39 cellular contexts compared by ENCODE assay signal in the genomic region with DNA sequence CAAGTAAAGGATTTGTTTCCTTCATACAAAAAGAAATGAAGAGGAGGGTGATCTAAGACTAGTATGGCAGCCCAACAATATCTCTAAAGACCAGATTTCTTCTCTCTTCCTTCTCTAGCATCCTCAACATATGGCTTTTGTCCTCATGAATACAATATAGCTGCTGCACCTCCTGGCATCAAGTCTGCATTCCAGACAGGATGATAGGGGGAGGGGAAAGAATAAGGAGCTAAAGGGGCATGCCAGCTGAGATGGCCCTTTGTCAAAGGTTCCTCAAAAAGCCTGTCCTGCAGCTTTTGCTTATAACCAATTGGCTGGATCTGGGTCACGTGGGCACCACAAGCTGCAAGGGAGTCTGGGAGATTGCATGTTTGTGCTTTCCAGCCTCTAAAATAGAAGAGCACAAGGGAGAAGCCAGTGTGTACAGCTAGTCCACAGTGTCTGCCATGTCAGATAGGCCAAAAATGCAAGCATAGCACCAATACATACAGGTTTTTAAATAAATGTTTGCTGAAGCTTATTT.
"Had no signal": no experiment of that assay in that cellular context is flagged by ENCODE, and none has a peak within 500 bp of the region (broad histone marks: within the 10 kb centered on the region; RNA-seq: fewer than 3 reads in every experiment).

No MANE protein-coding gene starts in this region.

- DNase-seq: activated effector memory CD4-positive, alpha-beta T cell treated with anti-CD3 and anti-CD28 coated beads, Interleukin-2, amount 50 U/mL, for 16 hours; activated effector memory CD4-positive, alpha-beta T cell treated with Interleukin-2 at 50 U/mL for 16 hours; activated gamma-delta T cell; activated gamma-delta T cell treated with Interleukin-2 at 50 U/mL for 16 hours; activated naive CD4-positive, alpha-beta T cell; activated naive CD4-positive, alpha-beta T cell treated with anti-CD3 and anti-CD28 coated beads for 36 hours; activated naive CD4-positive, alpha-beta T cell treated with anti-CD3 and anti-CD28 coated beads, Interleukin-2, amount 10 ng/mL, durations not matched to agents 7 days and 5 days; activated naive CD4-positive, alpha-beta T cell treated with anti-CD3 and anti-CD28 coated beads, Interleukin-2, amount 50 U/mL, for 16 hours; activated naive CD4-positive, alpha-beta T cell treated with Interleukin-2 at 50 U/mL for 16 hours; activated naive CD8-positive, alpha-beta T cell treated with anti-CD3 and anti-CD28 coated beads for 36 hours; activated naive CD8-positive, alpha-beta T cell treated with anti-CD3 and anti-CD28 coated beads, Interleukin-2, amount 10 ng/mL, durations not matched to agents 7 days and 5 days; activated T-cell treated with anti-CD3 and anti-CD28 coated beads, Interleukin-2, amount 50 U/mL, for 1 hour; activated T-cell treated with anti-CD3 and anti-CD28 coated beads, Interleukin-2, amount 50 U/mL, for 24 hours; activated T-cell treated with anti-CD3 and anti-CD28 coated beads, Interleukin-2, amount 50 U/mL, for 4 hours; activated T-cell treated with anti-CD3 and anti-CD28 coated beads, Interleukin-2, amount 50 U/mL, for 48 hours; activated T-cell treated with anti-CD3 and anti-CD28 coated beads, Interleukin-2, amount 50 U/mL, for 72 hours; adrenal gland; amniotic stem cell; amygdala; anterior cingulate cortex; aorta; body of pancreas; brain microvascular endothelial cell; caudate nucleus; central memory CD4-positive, alpha-beta T cell; cerebellar nuclear complex had no signal

- H3K9me3 ChIP-seq: adrenal gland, ascending aorta, body of pancreas had no signal

- H3K27ac Mint-ChIP-seq: activated naive CD4-positive, alpha-beta T cell treated with anti-CD3 and anti-CD28 coated beads for 36 hours; activated naive CD4-positive, alpha-beta T cell treated with anti-CD3 and anti-CD28 coated beads, Interleukin-2, amount 10 ng/mL, durations not matched to agents 7 days and 5 days; activated naive CD4-positive, alpha-beta T cell treated with anti-CD3 and anti-CD28 coated beads, Interleukin-2, amount 50 U/mL, for 24 hours; activated naive CD4-positive, alpha-beta T cell treated with anti-CD3 and anti-CD28 coated beads, Interleukin-2, amount 50 U/mL, for 72 hours; activated naive CD8-positive, alpha-beta T cell; activated naive CD8-positive, alpha-beta T cell treated with anti-CD3 and anti-CD28 coated beads for 36 hours; activated naive CD8-positive, alpha-beta T cell treated with anti-CD3 and anti-CD28 coated beads, Interleukin-2, amount 10 ng/mL, durations not matched to agents 7 days and 5 days; activated T-cell treated with anti-CD3 and anti-CD28 coated beads, Interleukin-2, amount 50 U/mL, for 24 hours; activated T-cell treated with anti-CD3 and anti-CD28 coated beads, Interleukin-2, amount 50 U/mL, for 72 hours; activated T-helper 1 cell treated with anti-CD3 and anti-CD28 coated beads, Interleukin-12 subunit alpha, Interleukin-12 subunit beta, Interleukin-2, Interleukin-4 antibody, amounts not matched to agents 30 ng/mL and 10 ng/mL and 1 ng/mL, durations not matched to agents 14 hours and 24 hours and 36 hours; activated T-helper 17 cell treated with anti-CD3 and anti-CD28 coated beads, Interleukin-2, amount 50 U/mL, for 72 hours; activated T-helper 2 cell treated with anti-CD3 and anti-CD28 coated beads, Interferon-gamma antibody, Interleukin-2, Interleukin-4, amounts not matched to agents 10 μg/mL and 5 μg/mL and 100 μg/mL, durations not matched to agents 14 hours and 24 hours and 36 hours had no signal

- ATAC-seq: activated naive CD4-positive, alpha-beta T cell treated with anti-CD3 and anti-CD28 coated beads, Interleukin-2, amount 50 U/mL, for 72 hours; activated T-cell treated with anti-CD3 and anti-CD28 coated beads, Interleukin-2, amount 50 U/mL, for 4 hours; activated T-helper 17 cell treated with anti-CD3 and anti-CD28 coated beads, Interleukin-2, amount 50 U/mL, for 72 hours; body of pancreas had no signal

- H3K4me3 ChIP-seq: adrenal gland, ascending aorta, body of pancreas, breast epithelium, cardiac muscle cell had no signal

- H3K4me1 Mint-ChIP-seq: activated T-helper 17 cell treated with anti-CD3 and anti-CD28 coated beads, Interleukin-2, amount 50 U/mL, for 72 hours; central memory CD8-positive, alpha-beta T cell had no signal

- H3K27me3 ChIP-seq: adrenal gland, ascending aorta, body of pancreas, brain microvascular endothelial cell, cardiac muscle cell had no signal

- H3K36me3 Mint-ChIP-seq: activated naive CD4-positive, alpha-beta T cell treated with anti-CD3 and anti-CD28 coated beads, Interleukin-2, amount 50 U/mL, for 24 hours; activated naive CD8-positive, alpha-beta T cell; activated naive CD8-positive, alpha-beta T cell treated with anti-CD3 and anti-CD28 coated beads for 36 hours; brain had no signal

- H3K36me3 ChIP-seq: adrenal gland, ascending aorta, brain microvascular endothelial cell, breast epithelium, cardiac muscle cell had no signal

- FAIRE-seq: bronchial epithelial cell, colon had no signal

- H3K27me3 Mint-ChIP-seq: activated naive CD4-positive, alpha-beta T cell treated with anti-CD3 and anti-CD28 coated beads, Interleukin-2, amount 50 U/mL, for 24 hours; activated naive CD8-positive, alpha-beta T cell; activated naive CD8-positive, alpha-beta T cell treated with anti-CD3 and anti-CD28 coated beads for 36 hours; activated naive CD8-positive, alpha-beta T cell treated with anti-CD3 and anti-CD28 coated beads, Interleukin-2, amount 10 ng/mL, durations not matched to agents 7 days and 5 days; activated T-helper 17 cell treated with anti-CD3 and anti-CD28 coated beads, Interleukin-2, amount 50 U/mL, for 72 hours; central memory CD8-positive, alpha-beta T cell had no signal

- H3K27ac ChIP-seq: adrenal gland, ascending aorta, body of pancreas, brain microvascular endothelial cell, breast epithelium, cardiac muscle cell had no signal

- H3K9me3 Mint-ChIP-seq: activated naive CD4-positive, alpha-beta T cell treated with anti-CD3 and anti-CD28 coated beads for 36 hours; activated naive CD4-positive, alpha-beta T cell treated with anti-CD3 and anti-CD28 coated beads, Interleukin-2, amount 50 U/mL, for 24 hours; activated naive CD8-positive, alpha-beta T cell treated with anti-CD3 and anti-CD28 coated beads for 36 hours; activated naive CD8-positive, alpha-beta T cell treated with anti-CD3 and anti-CD28 coated beads, Interleukin-2, amount 10 ng/mL, durations not matched to agents 7 days and 5 days; activated T-cell treated with anti-CD3 and anti-CD28 coated beads, Interleukin-2, amount 50 U/mL, for 24 hours; activated T-cell treated with anti-CD3 and anti-CD28 coated beads, Interleukin-2, amount 50 U/mL, for 4 hours; activated T-helper 1 cell treated with anti-CD3 and anti-CD28 coated beads, Interleukin-12 subunit alpha, Interleukin-12 subunit beta, Interleukin-2, Interleukin-4 antibody, amounts not matched to agents 30 ng/mL and 10 ng/mL and 1 ng/mL, durations not matched to agents 14 hours and 24 hours and 36 hours; activated T-helper 17 cell treated with anti-CD3 and anti-CD28 coated beads, Interleukin-2, amount 50 U/mL, for 72 hours; activated T-helper 2 cell treated with anti-CD3 and anti-CD28 coated beads, Interferon-gamma antibody, Interleukin-2, Interleukin-4, amounts not matched to agents 10 μg/mL and 5 μg/mL and 100 μg/mL, durations not matched to agents 14 hours and 24 hours and 36 hours; central memory CD8-positive, alpha-beta T cell had no signal

- H3K4me1 ChIP-seq: adrenal gland, ascending aorta, body of pancreas, breast epithelium had no signal

- H3K4me3 Mint-ChIP-seq: activated naive CD4-positive, alpha-beta T cell treated with anti-CD3 and anti-CD28 coated beads for 36 hours; activated naive CD4-positive, alpha-beta T cell treated with anti-CD3 and anti-CD28 coated beads, Interleukin-2, amount 10 ng/mL, durations not matched to agents 7 days and 5 days; activated naive CD4-positive, alpha-beta T cell treated with anti-CD3 and anti-CD28 coated beads, Interleukin-2, amount 50 U/mL, for 24 hours; activated naive CD8-positive, alpha-beta T cell; activated naive CD8-positive, alpha-beta T cell treated with anti-CD3 and anti-CD28 coated beads for 36 hours; activated naive CD8-positive, alpha-beta T cell treated with anti-CD3 and anti-CD28 coated beads, Interleukin-2, amount 10 ng/mL, durations not matched to agents 7 days and 5 days; activated T-cell treated with anti-CD3 and anti-CD28 coated beads, Interleukin-2, amount 50 U/mL, for 24 hours; activated T-cell treated with anti-CD3 and anti-CD28 coated beads, Interleukin-2, amount 50 U/mL, for 4 hours; activated T-cell treated with anti-CD3 and anti-CD28 coated beads, Interleukin-2, amount 50 U/mL, for 72 hours; activated T-helper 1 cell treated with anti-CD3 and anti-CD28 coated beads, Interleukin-12 subunit alpha, Interleukin-12 subunit beta, Interleukin-2, Interleukin-4 antibody, amounts not matched to agents 30 ng/mL and 10 ng/mL and 1 ng/mL, durations not matched to agents 14 hours and 24 hours and 36 hours; activated T-helper 17 cell treated with anti-CD3 and anti-CD28 coated beads, Interleukin-2, amount 50 U/mL, for 72 hours; brain; central memory CD8-positive, alpha-beta T cell had no signal
